ENCODE assay signal across 1 cellular context in genomic region chr10:110430369-110431273, GRCh38.
TF ChIP-seq lines count a peak whose summit lies in the region.

No MANE protein-coding gene starts in this region.

TF ChIP-seq in H1, 55 proteins besides CTCF, POLR2A, EP300 and RAD21 (continued from another document):
- TF ChIP-seq SUZ12 (IDR thresholded peaks at IDR 0.05; ENCODE audit: low read length) = no peak
- TF ChIP-seq NANOG (IDR thresholded peaks at IDR 0.05; ENCODE audit: insufficient read depth, low read depth, low read length, poor library complexity, severe bottlenecking) = no peak
- no peak for TF ChIP-seq GABPA (IDR thresholded peaks at IDR 0.05; ENCODE audit: borderline replicate concordance, insufficient read depth, low read length)
- no peak for TF ChIP-seq BCL11A (IDR thresholded peaks at IDR 0.05; ENCODE audit: low read depth in 2 of 2, low read length in 2 of 2)
TF ChIP-seq in H1: peak in this region for 0.
